ENCODE assay signal across 7 cellular contexts in genomic region chr4:118278473-118279274, GRCh38.
DNase-seq lines count a peak whose midpoint lies in the region; ATAC-seq, FAIRE-seq and TF ChIP-seq lines count a peak whose summit lies in the region.

No MANE protein-coding gene starts in this region.

- H3K36me3 ChIP-seq in rectal smooth muscle tissue (ENCODE audit: control insufficient read depth, insufficient read depth, low read length), result no peaks in the 10 kb centered on the region

- ATAC-seq in HG02973 (IDR thresholded peaks at IDR 0.05; ENCODE audit: unreplicated experiment), result peak; percentile 89

- H3K27me3 ChIP-seq in rectal smooth muscle tissue (ENCODE audit: control insufficient read depth, insufficient read depth, low read length), result no peaks in the 10 kb centered on the region

- TF ChIP-seq CTCF in astrocyte of the cerebellum (IDR thresholded peaks at IDR 0.05; ENCODE audit: low read depth, low read length, missing control alignments), result no peak

- peak; percentile 97 for FAIRE-seq in GM18507 (lab: Jason Lieb, UNC)

- in situ Hi-C loops in astrocyte of the cerebellum (cut with HindIII; ENCODE audit: low sequenced_read_pairs), result no loop called here

- peak overlapping the region; percentile 88 for H3K27ac ChIP-seq in rectal smooth muscle tissue (ENCODE audit: low read depth, low read length)

- DNase-seq in GM18507 (ENCODE audit: extremely low spot score, insufficient read length, low read depth) (peak; percentile 93), NCI-H1930 (lab: John Stamatoyannopoulos, UW) (peak; percentile 91 to 93), T-helper 22 cell (ENCODE audit: low read depth) (peak; percentile 98), astrocyte of the cerebellum (ENCODE audit: low read depth) (peak; percentile 82), hepatic stellate cell (ENCODE audit: low spot score) (peak; percentile 86)

- peak overlapping the region; percentile 77 for H3K4me3 ChIP-seq in astrocyte of the cerebellum (ENCODE audit: low read depth, low read length)
- H3K4me3 ChIP-seq in rectal smooth muscle tissue (ENCODE audit: low read length), result peak overlapping the region; percentile 87

- H3K9ac ChIP-seq in rectal smooth muscle tissue (ENCODE audit: low read length), result peak overlapping the region; percentile 86

- H3K4me1 ChIP-seq in rectal smooth muscle tissue (ENCODE audit: control insufficient read depth, insufficient read depth, low read length), result no peaks in the 10 kb centered on the region

Comparison
In these comparisons a context has a peak if more than half of its experiments do, and no peak if none do; other contexts are left out.
1. Peak in every context shown above with its lines: DNase-seq, ATAC-seq, H3K4me3 ChIP-seq and H3K27ac ChIP-seq.